Comparison of ENCODE assay signal across 8 cellular contexts in genomic region chr6:125957391-125957693, GRCh38. TPM values are rescaled to one million over a fixed set of nuclear protein-coding genes. Genes with fewer than 3 reads are reported as not detected.
DNase-seq lines count a peak whose midpoint lies in the region; FAIRE-seq and TF ChIP-seq lines count a peak whose summit lies in the region.

No MANE protein-coding gene starts in this region.

- no peak for FAIRE-seq in GM12891 (lab: Jason Lieb, UNC)

- H3K4me3 ChIP-seq in NT2/D1 (ENCODE audit: insufficient read length, low read depth) (peak overlapping the region; percentile 73), esophagus squamous epithelium (peak overlapping the region; percentile 81 to 98 (median 88)), parathyroid adenoma (ENCODE audit: low read depth, low read length) (peak overlapping the region; percentile 95)

- no peaks in the 10 kb centered on the region for H3K36me3 ChIP-seq in NT2/D1 (ENCODE audit: insufficient read depth, insufficient read length, low read length)
- H3K36me3 ChIP-seq in esophagus squamous epithelium = peaks cover 0 to 9% (median 0%) of the 10 kb centered on the region in 3 donors
- no peaks in the 10 kb centered on the region for H3K36me3 ChIP-seq in parathyroid adenoma (ENCODE audit: control insufficient read depth, insufficient read depth, low read length)

- peak overlapping the region; percentile 76 for H3K4me2 ChIP-seq in parathyroid adenoma (ENCODE audit: low read length)

- TF ChIP-seq CTCF in C4-2B (conservative IDR thresholded peaks at IDR 0.05) (no peak), esophagus squamous epithelium (IDR thresholded peaks at IDR 0.05) (no peak), parathyroid adenoma (IDR thresholded peaks at IDR 0.05) (no peak)

- H2AFZ ChIP-seq in parathyroid adenoma = peak overlapping the region; percentile 97

- H3K79me2 ChIP-seq in parathyroid adenoma = peaks cover 40% of the 10 kb centered on the region

- peaks cover 7% of the 10 kb centered on the region for H3K9me3 ChIP-seq in NT2/D1 (ENCODE audit: insufficient read depth, low read length)
- no peaks in the 10 kb centered on the region for H3K9me3 ChIP-seq in esophagus squamous epithelium
- no peaks in the 10 kb centered on the region for H3K9me3 ChIP-seq in parathyroid adenoma (ENCODE audit: control insufficient read depth, low read length)

- DNase-seq in NT2/D1 (ENCODE audit: low read depth, low spot score) = no peak
- no peak for DNase-seq in esophagus squamous epithelium (lab: John Stamatoyannopoulos, UW)
- no peak for DNase-seq in SIG-M5 treated with dmso at 0.1 percent for 504 hours (lab: John Stamatoyannopoulos, UW; ENCODE audit: unreplicated experiment)
- DNase-seq in NCI-H774 (lab: John Stamatoyannopoulos, UW) = no peak
- no peak for DNase-seq in T-helper 9 cell
- no peak for DNase-seq in GM12891 (ENCODE audit: insufficient read length, low spot score)

- H3K27me3 ChIP-seq in NT2/D1 (ENCODE audit: insufficient read depth, insufficient read length) (no peaks in the 10 kb centered on the region), esophagus squamous epithelium (no peaks in the 10 kb centered on the region), parathyroid adenoma (ENCODE audit: control insufficient read depth, insufficient read depth, low read length) (no peaks in the 10 kb centered on the region)

- H3K4me1 ChIP-seq in NT2/D1 (ENCODE audit: insufficient read depth, insufficient read length) (no peaks in the 10 kb centered on the region), esophagus squamous epithelium (peaks cover 16 to 53% (median 18%) of the 10 kb centered on the region in 3 donors), parathyroid adenoma (peaks cover 8% of the 10 kb centered on the region)

- H3K9ac ChIP-seq in NT2/D1 (ENCODE audit: insufficient read length, low read depth) (peak overlapping the region; percentile 61), parathyroid adenoma (peak overlapping the region; percentile 95)

- WGBS in esophagus squamous epithelium, 2 donors = 0 to 3% methylated on average over 2 to 3 of the region's 3 CpGs

- intact Hi-C loops in esophagus squamous epithelium (cut with DNase I) = loop anchor here (5.0 to 10.0 kb wide), 3 partner anchors 103 to 643 kb away; no protein-coding TSS in a partner anchor

- H3K27ac ChIP-seq in C4-2B (peak overlapping the region; percentile 87), esophagus squamous epithelium (peak overlapping the region; percentile 93 to 97 (median 95)), parathyroid adenoma (peak overlapping the region; percentile 92)

- TF ChIP-seq POLR2A in esophagus squamous epithelium (IDR thresholded peaks at IDR 0.05) = no peak
- no peak for TF ChIP-seq POLR2A in GM12891 (IDR thresholded peaks at IDR 0.05; ENCODE audit: low read depth, low read length)

TF ChIP-seq in GM12891, 5 proteins besides CTCF, POLR2A, EP300 and RAD21:
- TF ChIP-seq POU2F2 (IDR thresholded peaks at IDR 0.05; ENCODE audit: low read depth, low read length) = no peak
- no peak for TF ChIP-seq TAF1 (IDR thresholded peaks at IDR 0.05; ENCODE audit: low read depth, low read length)
- no peak for TF ChIP-seq PAX5 (IDR thresholded peaks at IDR 0.05; ENCODE audit: insufficient read depth, low read length, severe bottlenecking)
- no peak for TF ChIP-seq POLR2AphosphoS5 (IDR thresholded peaks at IDR 0.05; ENCODE audit: low read depth, low read length)
- no peak for TF ChIP-seq SPI1 (IDR thresholded peaks at IDR 0.05; ENCODE audit: low read depth, low read length)

RNA-seq across cellular contexts. Expression of gene HINT3, which starts 0.8 kb away (rescaled TPM):
- 10 to 100 TPM; 15.4 to 22.5 (median 20.7) TPM for total RNA-seq in esophagus squamous epithelium
- 5.9 TPM for polyA plus RNA-seq in GM12891 (2012; ENCODE audit: low read depth, missing spikeins)

RNA-seq across cellular contexts. Expression of gene TRMT11, which starts 29.0 kb away (rescaled TPM):
- 10 to 100 TPM in 3 of 4 donors, 1 to 10 TPM in 1; 7.8 to 23.3 (median 17.2) TPM for total RNA-seq in esophagus squamous epithelium
- polyA plus RNA-seq in GM12891 (2012; ENCODE audit: low read depth, missing spikeins) = 18.5 TPM
